ENCODE assay signal across 12 cellular contexts in genomic region chr11:48044577-48044976, GRCh38.
DNase-seq lines count a peak whose midpoint lies in the region; ATAC-seq and TF ChIP-seq lines count a peak whose summit lies in the region.
"Had no signal": no experiment of that assay in that cellular context is flagged by ENCODE, and none has a peak within 500 bp of the region (broad histone marks: within the 10 kb centered on the region; RNA-seq: fewer than 3 reads in every experiment).

No MANE protein-coding gene starts in this region.

- H3K9me3 Mint-ChIP-seq in osteocyte (ENCODE audit: unreplicated experiment): no peaks in the 10 kb centered on the region
- H3K9me3 Mint-ChIP-seq: activated CD4-positive, alpha-beta memory T cell treated with anti-CD3 and anti-CD28 coated beads for 36 hours; endodermal cell had no signal

- DNase-seq in head of caudate nucleus: peak in 22 of 42 donors; percentile 30 to 73 (median 50)
- DNase-seq in omental fat pad (ENCODE audit: low spot score): no peak
- DNase-seq in NCI-H128 (lab: John Stamatoyannopoulos, UW; ENCODE audit: unreplicated experiment): no peak
- no peak for DNase-seq in osteocyte (ENCODE audit: extremely low spot score, unreplicated experiment)
- no peak for DNase-seq in G401 (ENCODE audit: low spot score)
- DNase-seq: activated CD4-positive, alpha-beta memory T cell treated with anti-CD3 and anti-CD28 coated beads for 36 hours; endodermal cell; NCI-H2029 had no signal

- H3K4me3 Mint-ChIP-seq in osteocyte (ENCODE audit: unreplicated experiment): no peak overlapping the region
- H3K4me3 Mint-ChIP-seq: activated CD4-positive, alpha-beta memory T cell treated with anti-CD3 and anti-CD28 coated beads for 36 hours; endodermal cell had no signal

- H3K4me1 Mint-ChIP-seq in osteocyte (ENCODE audit: unreplicated experiment): peaks cover 20% of the 10 kb centered on the region

- H3K27me3 Mint-ChIP-seq in osteocyte (ENCODE audit: unreplicated experiment): no peaks in the 10 kb centered on the region
- H3K27me3 Mint-ChIP-seq: activated CD4-positive, alpha-beta memory T cell treated with anti-CD3 and anti-CD28 coated beads for 36 hours had no signal

- ATAC-seq in GM19395 (IDR thresholded peaks at IDR 0.05; ENCODE audit: unreplicated experiment): peak; percentile 11
- peak; percentile 21 for ATAC-seq in omental fat pad (ENCODE audit: low FRiP score)
- no peak for ATAC-seq in esophagus mucosa

- no peaks in the 10 kb centered on the region for H3K36me3 Mint-ChIP-seq in osteocyte (ENCODE audit: unreplicated experiment)

- H3K4me2 ChIP-seq in BLaER1: peak overlapping the region; percentile 52; the same call in 1 of the 2 replicates
- H3K4me2 ChIP-seq: smooth muscle cell had no signal

- H3K27ac ChIP-seq in BLaER1: no peak overlapping the region

- in situ Hi-C loops in G401 (cut with HindIII; ENCODE audit: low sequenced_read_pairs): no loop called here

- TF ChIP-seq CTCF in omental fat pad (IDR thresholded peaks at IDR 0.05) (no peak), osteocyte (IDR thresholded peaks at IDR 0.05) (no peak)

- no peaks in the 10 kb centered on the region; the same call in 1 of the 2 replicates for H4K20me1 ChIP-seq in BLaER1

- no peaks in the 10 kb centered on the region for H3K9me3 ChIP-seq in BLaER1

- intact Hi-C loops in head of caudate nucleus (cut with DNase I): loop anchor here (5.0 kb wide), 1 partner anchor 38 kb away; no protein-coding TSS in a partner anchor

- H3K9ac ChIP-seq in BLaER1: no peak overlapping the region

- H3K4me1 ChIP-seq in BLaER1: peaks cover 31% of the 10 kb centered on the region

- no peaks in the 10 kb centered on the region for H3K27me3 ChIP-seq in BLaER1

- no peak overlapping the region for H3K4me3 ChIP-seq in BLaER1
- H3K4me3 ChIP-seq: smooth muscle cell had no signal

- H3K27ac Mint-ChIP-seq in osteocyte (ENCODE audit: unreplicated experiment): no peak overlapping the region
- H3K27ac Mint-ChIP-seq: activated CD4-positive, alpha-beta memory T cell treated with anti-CD3 and anti-CD28 coated beads for 36 hours; endodermal cell had no signal

- H3K36me3 ChIP-seq in BLaER1: no peaks in the 10 kb centered on the region

Comparison
In these comparisons a context has a peak if more than half of its experiments do, and no peak if none do; other contexts are left out.
1. DNase-seq: peak in head of caudate nucleus (22 of 42); none in omental fat pad (single experiment), NCI-H128 (single experiment), osteocyte (single experiment) and G401 (single experiment).